8 cellular contexts compared by ENCODE assay signal in genomic region chr10:124745257-124745656, GRCh38. TPM values are rescaled to one million over a fixed set of nuclear protein-coding genes. Genes with fewer than 3 reads are reported as not detected.
DNase-seq lines count a peak whose midpoint lies in the region; ATAC-seq, FAIRE-seq and TF ChIP-seq lines count a peak whose summit lies in the region.

No MANE protein-coding gene starts in this region.

- H3K9me3 ChIP-seq in HCT116 (ENCODE audit: control insufficient read depth in 1 of 2, insufficient read depth in 1 of 2, low read depth in 1 of 2, low read length in 2 of 2) (no peaks in the 10 kb centered on the region), iPS-20b (ENCODE audit: insufficient read depth, low read depth, low read length) (no peaks in the 10 kb centered on the region), small intestine (ENCODE audit: control insufficient read depth, low read depth) (no peaks in the 10 kb centered on the region), SJCRH30 (replicated peaks) (no peaks in the 10 kb centered on the region)

- 48 to 65% (median 53%) methylated on average over 4 of the region's 4 CpGs for WGBS in small intestine, 3 donors

- no peak for TF ChIP-seq RAD21 in HCT116 (IDR thresholded peaks at IDR 0.05; ENCODE audit: low read depth)

- H3K27me3 ChIP-seq in HCT116 (ENCODE audit: insufficient read depth, low read length) (no peaks in the 10 kb centered on the region), iPS-20b (ENCODE audit: insufficient read depth, low read length) (peaks cover 33% of the 10 kb centered on the region), small intestine (ENCODE audit: control insufficient read depth in 2 of 2, insufficient read depth in 2 of 2, low read length in 2 of 2) (no peaks in the 10 kb centered on the region), SJCRH30 (no peaks in the 10 kb centered on the region)

- CTCF ChIA-PET in HCT116 (lab: Charles Lee), result interaction anchor here (0.6 to 3.5 kb wide), 18 partner anchors 10 to 341 kb away, joined by 3 to 27 read pairs (median 4); partner anchors contain the start of gene ABRAXAS2

- DNase-seq in HCT116 (ENCODE audit: low read depth, low spot score), result no peak
- no peak for DNase-seq in small intestine
- no peak for DNase-seq in NCI-H1694 (lab: John Stamatoyannopoulos, UW)
- no peak for DNase-seq in 8988T
- no peak for DNase-seq in SJCRH30

- no peak for FAIRE-seq in small intestine (lab: Jason Lieb, UNC)

- ATAC-seq in HCT116 (no peak), GM19452 (IDR thresholded peaks at IDR 0.05; ENCODE audit: unreplicated experiment) (no peak)

- RAD21 ChIA-PET in HCT116 (lab: Charles Lee; ENCODE audit: low non-redundant PET in 1 of 2, low total read pairs in 2 of 2, uncharacterized antibody in 2 of 2, unreplicated experiment in 2 of 2), result no interaction called here

- H3K4me3 ChIP-seq in HCT116 (replicated peaks in 1 of 2; ENCODE audit: low read depth in 1 of 2, low read length in 2 of 2) (no peak overlapping the region; a peak in 1 of 4 replicates), iPS-20b (ENCODE audit: low read length) (peak overlapping the region; percentile 68), small intestine (ENCODE audit: low read depth in 1 of 2, low read length in 2 of 2) (no peak overlapping the region), SJCRH30 (no peak overlapping the region)

- TF ChIP-seq CTCF in HCT116 (IDR thresholded peaks at IDR 0.05 in 2 of 3, conservative IDR thresholded peaks at IDR 0.05 in 1 of 3; ENCODE audit: borderline replicate concordance in 1 of 3, insufficient read depth in 1 of 3, low read depth in 2 of 3, low read length in 2 of 3) (no peak), VCaP (conservative IDR thresholded peaks at IDR 0.05) (no peak)

- no peaks in the 10 kb centered on the region for H4K20me1 ChIP-seq in HCT116 (ENCODE audit: insufficient read depth)

- TF ChIP-seq POLR2A in HCT116 (IDR thresholded peaks at IDR 0.05; ENCODE audit: borderline replicate concordance, extremely low read depth, insufficient read depth, insufficient read length), result no peak

- peaks cover 22 to 36% of the 10 kb centered on the region in 2 experiments for H3K4me1 ChIP-seq in HCT116 (ENCODE audit: control insufficient read depth in 1 of 2, insufficient read depth in 2 of 2, low read length in 2 of 2)
- peaks cover 29% of the 10 kb centered on the region for H3K4me1 ChIP-seq in iPS-20b (ENCODE audit: insufficient read depth, low read length)
- peaks cover 0 to 5% of the 10 kb centered on the region in 2 donors for H3K4me1 ChIP-seq in small intestine (ENCODE audit: control insufficient read depth in 2 of 2, insufficient read depth in 1 of 2, low read depth in 1 of 2, low read length in 1 of 2)
- H3K4me1 ChIP-seq in SJCRH30, result peaks cover 3% of the 10 kb centered on the region; the same call in 1 of the 2 replicates

- H3K27ac ChIP-seq in HCT116 (ENCODE audit: low read depth, low read length) (peak overlapping the region; percentile 63; the same call in 1 of the 2 replicates), VCaP (peak overlapping the region; percentile 93), iPS-20b (ENCODE audit: low read length) (no peak overlapping the region), small intestine (ENCODE audit: low read depth in 1 of 2, low read length in 1 of 2) (peak overlapping the region; percentile 49 to 61), SJCRH30 (no peak overlapping the region)

- POLR2A ChIA-PET in HCT116 (lab: Charles Lee), result interaction anchor here (1.0 kb wide), 1 partner anchor 12 kb away, joined by 3 read pairs; no protein-coding TSS in a partner anchor

- H3K9me2 ChIP-seq in HCT116 (ENCODE audit: insufficient read depth), result no peaks in the 10 kb centered on the region

- intact Hi-C loops in HCT116 (cut with micrococcal nuclease), result loop anchor here (1.0 kb wide), 1 partner anchor 215 kb away; no protein-coding TSS in a partner anchor

- H3K36me3 ChIP-seq in HCT116 (ENCODE audit: control insufficient read depth in 1 of 2, insufficient read depth in 2 of 2, low read length in 2 of 2) (peaks cover 4 to 11% of the 10 kb centered on the region in 2 experiments; a peak in 3 of 4 replicates), iPS-20b (ENCODE audit: insufficient read depth, low read depth, low read length) (peaks cover 6% of the 10 kb centered on the region; the same call in 1 of the 2 replicates), small intestine (ENCODE audit: control insufficient read depth in 2 of 2, insufficient read depth in 2 of 2, low read length in 2 of 2) (no peaks in the 10 kb centered on the region), SJCRH30 (peaks cover 11% of the 10 kb centered on the region)

- H3K9ac ChIP-seq in HCT116 (ENCODE audit: low read length) (no peak overlapping the region), iPS-20b (ENCODE audit: low read depth, low read length) (no peak overlapping the region)

- H3K4me2 ChIP-seq in HCT116 (ENCODE audit: low read length), result peak overlapping the region; percentile 69; the same call in 1 of the 2 replicates

- H2AFZ ChIP-seq in HCT116 (ENCODE audit: low read depth, low read length, poor library complexity, severe bottlenecking), result no peak overlapping the region

- no TSS peak for BruUV-seq in HCT116 (replicated peaks; lab: Mats Ljungman, UMichigan)

- peaks cover 13% of the 10 kb centered on the region; the same call in 1 of the 2 replicates for H3K79me2 ChIP-seq in HCT116 (ENCODE audit: insufficient read depth, low read length)

TF ChIP-seq in HCT116, 20 proteins besides CTCF, POLR2A, EP300 and RAD21:
- no peak for TF ChIP-seq CEBPB (IDR thresholded peaks at IDR 0.05; ENCODE audit: low read depth)

RNA-seq across cellular contexts. Expression of gene FAM53B, which starts 1.1 kb away (rescaled TPM):
- total RNA-seq in HCT116 (2021; ENCODE audit: unreplicated experiment), result 19.6 TPM
- polyA plus RNA-seq in HCT116 (2012), result 7.9 and 9.7 TPM in 2 replicates
- 10 to 100 TPM; 15.1 to 30.2 (median 18.8) TPM for polyA plus RNA-seq in small intestine
- total RNA-seq in SJCRH30 (2014; rRNA removed; shearing (Covaris generic)), result 9.4 and 10.0 TPM in 2 replicates

RNA-seq across cellular contexts. Expression of gene EEF1AKMT2, which starts 46.4 kb away (rescaled TPM):
- total RNA-seq in HCT116 (2021; ENCODE audit: unreplicated experiment), result 39.6 TPM
- 19.4 and 23.6 TPM in 2 replicates for polyA plus RNA-seq in HCT116 (2012)
- 10 to 100 TPM in 2 of 3 donors, 1 to 10 TPM in 1; 9.6 to 13.2 (median 12.7) TPM for polyA plus RNA-seq in small intestine
- total RNA-seq in SJCRH30 (2014; rRNA removed; shearing (Covaris generic)), result 29.0 and 31.6 TPM in 2 replicates

RNA-seq across cellular contexts. Expression of gene ABRAXAS2, which starts 56.4 kb away (rescaled TPM):
- total RNA-seq in HCT116 (2021; ENCODE audit: unreplicated experiment), result 24.3 TPM
- polyA plus RNA-seq in HCT116 (2012), result 9.1 and 12.6 TPM in 2 replicates
- polyA plus RNA-seq in small intestine, result 10 to 100 TPM in 2 of 3 donors, 1 to 10 TPM in 1; 7.0 to 11.2 (median 10.6) TPM
- total RNA-seq in SJCRH30 (2014; rRNA removed; shearing (Covaris generic)), result 16.6 and 17.8 TPM in 2 replicates

Comparison
In these comparisons a context has a peak if more than half of its experiments do, and no peak if none do; other contexts are left out.
1. H3K27ac ChIP-seq: peak in HCT116 (single experiment), VCaP (single experiment) and small intestine (2 of 2); none in iPS-20b (single experiment) and SJCRH30 (single experiment).